15 cellular contexts compared by ENCODE assay signal in genomic region chr3:13079510-13079909, GRCh38.
"Had no signal": no experiment of that assay in that cellular context is flagged by ENCODE, and none has a peak within 500 bp of the region (broad histone marks: within the 10 kb centered on the region; RNA-seq: fewer than 3 reads in every experiment).

No MANE protein-coding gene starts in this region.

- ATAC-seq: activated CD4-positive, CD25-positive, alpha-beta regulatory T cell treated with anti-CD3 and anti-CD28 coated beads, Interleukin-2, amount 50 U/mL, for 24 hours; body of pancreas; gastrocnemius medialis; heart left ventricle; left ventricle myocardium superior; stimulated activated naive CD8-positive, alpha-beta T cell treated with anti-CD3 and anti-CD28 coated beads, Interleukin-15, amount 100 ng/mL, for 72 hours had no signal

- H3K9me3 ChIP-seq: body of pancreas, gastrocnemius medialis, heart left ventricle had no signal

- H3K27me3 ChIP-seq: body of pancreas had no signal

- H3K9me3 Mint-ChIP-seq: activated CD4-positive, alpha-beta T cell treated with anti-CD3 and anti-CD28 coated beads, Interleukin-2, amount 10 ng/mL, durations not matched to agents 7 days and 5 days; neural crest cell; stimulated activated naive CD8-positive, alpha-beta T cell treated with anti-CD3 and anti-CD28 coated beads, Interleukin-15, amount 100 ng/mL, for 72 hours had no signal

- H3K36me3 Mint-ChIP-seq: activated naive CD8-positive, alpha-beta T cell had no signal

- H3K27ac ChIP-seq: body of pancreas, gastrocnemius medialis had no signal

- H3K4me3 ChIP-seq: body of pancreas, gastrocnemius medialis, heart left ventricle had no signal

- H3K27ac Mint-ChIP-seq: activated naive CD8-positive, alpha-beta T cell; progenitor cell of endocrine pancreas had no signal

- H3K36me3 ChIP-seq: gastrocnemius medialis, heart left ventricle had no signal

- H3K27me3 Mint-ChIP-seq: activated naive CD8-positive, alpha-beta T cell had no signal

- DNase-seq: activated CD4-positive, alpha-beta T cell treated with anti-CD3 and anti-CD28 coated beads, Interleukin-2, amount 10 ng/mL, durations not matched to agents 7 days and 5 days; body of pancreas; central memory CD4-positive, alpha-beta T cell; cortex of kidney; effector CD4-positive, alpha-beta T cell; gastrocnemius medialis; left ventricle myocardium superior; stimulated activated CD4-positive, alpha-beta T cell treated with anti-CD3 and anti-CD28 coated beads, Interleukin-12 subunit alpha, Interleukin-12 subunit beta, amount 100 ng/mL, for 4 hours; stimulated activated CD4-positive, alpha-beta T cell treated with anti-CD3 and anti-CD28 coated beads, Interleukin-1b, Interleukin-23, amount 100 ng/mL, for 48 hours; stimulated activated naive CD8-positive, alpha-beta T cell treated with anti-CD3 and anti-CD28 coated beads, Interleukin-15, amount 100 ng/mL, for 72 hours had no signal

- H3K4me3 Mint-ChIP-seq: activated CD4-positive, alpha-beta T cell treated with anti-CD3 and anti-CD28 coated beads, Interleukin-2, amount 10 ng/mL, durations not matched to agents 7 days and 5 days; activated naive CD8-positive, alpha-beta T cell; neural crest cell; stimulated activated naive CD8-positive, alpha-beta T cell treated with anti-CD3 and anti-CD28 coated beads, Interleukin-15, amount 100 ng/mL, for 72 hours had no signal
